Comparison of ENCODE assay signal across 8 cellular contexts in the genomic region with DNA sequence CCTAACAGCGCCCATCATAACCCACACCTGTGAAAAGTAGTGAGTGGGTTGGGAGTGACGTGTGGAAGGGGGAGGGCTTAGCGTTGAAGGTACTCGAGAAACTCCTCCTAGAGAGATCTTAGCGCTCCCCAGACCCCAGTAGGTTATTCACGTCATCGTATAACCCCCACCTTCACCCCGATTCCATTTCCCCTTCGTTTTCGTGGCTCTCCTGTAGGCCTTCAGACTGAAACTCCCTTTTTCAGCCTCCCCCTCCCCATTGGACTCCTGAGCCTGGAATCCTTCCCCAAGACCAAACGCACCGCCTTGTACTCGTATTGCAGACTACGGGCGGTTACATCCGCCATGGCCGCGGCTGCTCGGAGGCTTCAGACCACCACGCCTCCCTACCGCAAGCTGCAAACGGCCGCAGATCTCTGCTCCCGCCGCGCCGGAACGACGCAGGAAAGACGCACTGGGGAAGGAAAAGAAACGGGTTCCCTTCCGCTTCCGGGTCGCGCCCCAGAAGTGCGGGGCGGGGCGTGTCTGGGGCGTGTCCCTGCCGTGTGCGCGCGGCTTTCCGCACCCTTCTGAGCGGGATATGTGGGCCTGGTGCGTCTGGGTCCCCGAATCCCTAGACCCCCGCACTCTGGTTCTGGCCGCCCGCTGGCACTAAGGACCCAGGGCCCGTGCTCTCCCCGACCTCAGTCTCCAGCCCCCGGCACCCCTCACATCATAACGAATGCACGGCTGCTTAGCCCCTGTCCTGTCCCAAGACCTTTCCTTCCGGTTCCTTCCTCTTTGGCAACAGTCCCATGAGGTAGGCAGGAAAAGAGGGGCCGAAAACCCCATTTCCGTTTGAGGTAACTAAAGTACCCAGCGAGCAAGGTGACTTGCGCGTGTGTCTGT. TPM values are rescaled to one million over a fixed set of nuclear protein-coding genes. Genes with fewer than 3 reads are reported as not detected.
DNase-seq lines count a peak whose midpoint lies in the region; ATAC-seq and TF ChIP-seq lines count a peak whose summit lies in the region.

TSS of gene SNRNP200 (minus strand) at position 456 of the 888 bp plus-strand sequence. CDS start at position 347, 109 bp downstream.

- DNase-seq in AG20443 (ENCODE audit: low spot score) (peak; percentile 95), NCI-H460 (ENCODE audit: extremely low read depth, low read depth) (peak; percentile 81), islet precursor cell (peak; percentile 89)
- peak; percentile 92 for DNase-seq in central memory CD4-positive, alpha-beta T cell
- DNase-seq in stimulated activated CD4-positive, alpha-beta T cell treated with anti-CD3 and anti-CD28 coated beads, Interleukin-12 subunit alpha, Interleukin-12 subunit beta, amount 100 ng/mL, for 4 hours = peak; percentile 91

- TF ChIP-seq POLR2A in GM19099 (IDR thresholded peaks at IDR 0.05; ENCODE audit: extremely low read depth, insufficient read length, low read depth) = peak; percentile 85

- ATAC-seq in HG03378 (IDR thresholded peaks at IDR 0.05; ENCODE audit: unreplicated experiment) = peak; percentile 77
- ATAC-seq in activated CD4-positive, CD25-positive, alpha-beta regulatory T cell treated with anti-CD3 and anti-CD28 coated beads, Interleukin-2, amount 50 U/mL, for 24 hours = peak; percentile 95 to 97

RNA-seq across cellular contexts. Expression of gene SNRNP200, which starts in this region (rescaled TPM):
- 77.6 and 83.8 TPM in 2 replicates for total RNA-seq in NCI-H460 (2014; rRNA removed; shearing (Covaris generic))
- polyA plus RNA-seq in NCI-H460 (2014; cell fraction: nucleus; rRNA removed) = 129 and 139 TPM in 2 replicates

Comparison
In these comparisons a context has a peak if more than half of its experiments do, and no peak if none do; other contexts are left out.
1. Peak in every context shown above with its lines: DNase-seq and ATAC-seq.